ENCODE assay signal across 9 cellular contexts in genomic region chr4:74117024-74117534, GRCh38. TPM values are rescaled to one million over a fixed set of nuclear protein-coding genes. Genes with fewer than 3 reads are reported as not detected.
DNase-seq lines count a peak whose midpoint lies in the region; ATAC-seq, FAIRE-seq and TF ChIP-seq lines count a peak whose summit lies in the region.
"Had no signal": no experiment of that assay in that cellular context is flagged by ENCODE, and none has a peak within 500 bp of the region (broad histone marks: within the 10 kb centered on the region; RNA-seq: fewer than 3 reads in every experiment).

No MANE protein-coding gene starts in this region.

- no peak overlapping the region for H2BK5ac ChIP-seq in IMR-90 (ENCODE audit: low read depth, low read length, poor library complexity, severe bottlenecking)

- H4K8ac ChIP-seq in IMR-90 (ENCODE audit: low read depth in 2 of 2, low read length in 2 of 2), result no peak overlapping the region

- peaks cover 2% of the 10 kb centered on the region; the same call in 1 of the 2 replicates for H3K9me1 ChIP-seq in IMR-90 (ENCODE audit: insufficient read depth, low read length)

- TF ChIP-seq RAD21 in IMR-90 (IDR thresholded peaks at IDR 0.05; ENCODE audit: low read length), result no peak; the same call in 1 of the 2 replicates

- dilution Hi-C loops in IMR-90 (cut with HindIII; ENCODE audit: low sequenced_read_pairs, unreplicated experiment), result no loop called here

- WGBS in IMR-90 (ENCODE audit: extremely low coverage in 2 of 2, insufficient read length in 1 of 2), 2 experiments, result 36% methylated on average over 2 of the region's 3 CpGs; no CpG with 5 or more reads in 1 of the 2 experiments
- 76% methylated on average over 3 of the region's 3 CpGs for WGBS in thymus

- H3K18ac ChIP-seq in IMR-90 (ENCODE audit: low read depth, low read length), result no peak overlapping the region

- BruUV-seq in IMR-90 (replicated peaks; lab: Mats Ljungman, UMichigan), result no TSS peak

- H3K9ac ChIP-seq in IMR-90 (ENCODE audit: low read depth, low read length), result no peak overlapping the region

- no peak overlapping the region for H2BK120ac ChIP-seq in IMR-90 (ENCODE audit: low read depth, low read length)

- ATAC-seq in IMR-90 (ENCODE audit: low read depth), result peak; percentile 76

- no peak overlapping the region for H3K23ac ChIP-seq in IMR-90 (ENCODE audit: low read depth, low read length)

- in situ Hi-C loops in IMR-90 (cut with MboI; ENCODE audit: low sequenced_read_pairs), result loop anchor here (10.0 to 25.0 kb wide), 2 partner anchors 452 to 805 kb away; no protein-coding TSS in a partner anchor

- POLR2A ChIA-PET in IMR-90 (lab: Charles Lee; ENCODE audit: unreplicated experiment), result no interaction called here

- H2AFZ ChIP-seq in IMR-90 (replicated peaks; ENCODE audit: low read length, poor library complexity), result no peak overlapping the region

- H3K14ac ChIP-seq in IMR-90 (replicated peaks; ENCODE audit: low read depth, low read length), result no peak overlapping the region

- no peak overlapping the region for H4K5ac ChIP-seq in IMR-90 (ENCODE audit: low read depth, low read length)

- H2BK20ac ChIP-seq in IMR-90 (ENCODE audit: low read depth, low read length), result no peak overlapping the region

- intact Hi-C loops in IMR-90 (cut with micrococcal nuclease), result no loop called here

- no peak for TF ChIP-seq POLR2A in IMR-90 (IDR thresholded peaks at IDR 0.05; ENCODE audit: low read depth, low read length)

- no peak overlapping the region for H4K91ac ChIP-seq in IMR-90 (ENCODE audit: insufficient read depth, low read depth, low read length)

- H2AK5ac ChIP-seq in IMR-90 (ENCODE audit: low read depth, low read length), result no peak overlapping the region

- no peak overlapping the region for H3K4ac ChIP-seq in IMR-90 (ENCODE audit: low read depth, low read length)

- H3K9me3 ChIP-seq in IMR-90 (ENCODE audit: control insufficient read depth, insufficient read depth, low read length), result no peaks in the 10 kb centered on the region
- H3K9me3 ChIP-seq in thymus (ENCODE audit: control insufficient read depth), result no peaks in the 10 kb centered on the region

- no peak overlapping the region for H3K56ac ChIP-seq in IMR-90 (ENCODE audit: extremely low read depth, insufficient read depth, low read length)

- no peak overlapping the region for H3K27ac ChIP-seq in IMR-90 (ENCODE audit: insufficient read depth, low read length)
- peak overlapping the region; percentile 33 for H3K27ac ChIP-seq in thymus (ENCODE audit: low read depth)

- DNase-seq in IMR-90 (peak; percentile 98), bronchial epithelial cell (ENCODE audit: low read depth) (peak; percentile 91), kidney glomerular epithelial cell (lab: John Stamatoyannopoulos, UW) (peak; percentile 78), NCI-H2107 (lab: John Stamatoyannopoulos, UW) (no peak), activated gamma-delta T cell (lab: John Stamatoyannopoulos, UW) (no peak), T-helper 1 cell (no peak)
- DNase-seq in stimulated activated CD4-positive, alpha-beta T cell treated with anti-CD3 and anti-CD28 coated beads, Interleukin-2, amount 100 ng/mL, for 48 hours, result no peak

- peak overlapping the region; percentile 38; the same call in 1 of the 2 replicates for H3K4me2 ChIP-seq in IMR-90 (ENCODE audit: low read depth, low read length)

- no peaks in the 10 kb centered on the region for H3K79me1 ChIP-seq in IMR-90 (ENCODE audit: low read depth in 1 of 2, low read length in 2 of 2)

- H3K4me3 ChIP-seq in IMR-90 (ENCODE audit: insufficient read depth, low read depth, low read length) (no peak overlapping the region), bronchial epithelial cell (ENCODE audit: low read depth, low read length) (no peak overlapping the region), thymus (ENCODE audit: low read length) (no peak overlapping the region)

- CTCF ChIA-PET in IMR-90 (lab: Yijun Ruan, JAX), result interaction anchor here (0.7 to 1.4 kb wide), 3 partner anchors 18 to 776 kb away, joined by 3 to 5 read pairs (median 4); no protein-coding TSS in a partner anchor

- H4K20me1 ChIP-seq in IMR-90 (ENCODE audit: insufficient read depth, low read length), result no peaks in the 10 kb centered on the region

- H3K4me1 ChIP-seq in IMR-90 (ENCODE audit: control insufficient read depth, insufficient read depth, low read length) (peaks cover 5% of the 10 kb centered on the region), thymus (ENCODE audit: control insufficient read depth, insufficient read depth, low read length) (peaks cover 32% of the 10 kb centered on the region)

- H2BK15ac ChIP-seq in IMR-90 (ENCODE audit: low read depth, low read length), result no peak overlapping the region

- TF ChIP-seq CTCF in IMR-90 (conservative IDR thresholded peaks at IDR 0.05; ENCODE audit: low read depth, low read length), result no peak
- no peak for TF ChIP-seq CTCF in bronchial epithelial cell (IDR thresholded peaks at IDR 0.05; ENCODE audit: insufficient read depth, low read length, severe bottlenecking)

- H3K27me3 ChIP-seq in IMR-90 (ENCODE audit: control insufficient read depth, insufficient read depth, low read length) (no peaks in the 10 kb centered on the region), bronchial epithelial cell (ENCODE audit: control insufficient read depth, insufficient read depth, low read length) (no peaks in the 10 kb centered on the region), thymus (ENCODE audit: control insufficient read depth, insufficient read depth) (no peaks in the 10 kb centered on the region)

- no peak overlapping the region for H2AK9ac ChIP-seq in IMR-90 (replicated peaks; ENCODE audit: low read depth, low read length, poor library complexity)

- no peak for FAIRE-seq in bronchial epithelial cell (lab: Jason Lieb, UNC)
- FAIRE-seq: endometrium had no signal

- H3K36me3 ChIP-seq in IMR-90 (ENCODE audit: control insufficient read depth, insufficient read depth, low read length) (no peaks in the 10 kb centered on the region), bronchial epithelial cell (ENCODE audit: control insufficient read depth, insufficient read depth, low read length) (no peaks in the 10 kb centered on the region), thymus (ENCODE audit: control insufficient read depth, insufficient read depth) (no peaks in the 10 kb centered on the region)

TF ChIP-seq in IMR-90, 13 proteins besides CTCF, POLR2A, EP300 and RAD21:
- TF ChIP-seq MXI1 (IDR thresholded peaks at IDR 0.05; ENCODE audit: borderline replicate concordance, low read depth, low read length) (no peak), CEBPB (IDR thresholded peaks at IDR 0.05; ENCODE audit: low read depth, low read length) (peak; percentile 13; the same call in 1 of the 2 replicates), MAZ (IDR thresholded peaks at IDR 0.05; ENCODE audit: borderline replicate concordance, low read depth, low read length) (no peak), RFX5 (IDR thresholded peaks at IDR 0.05; ENCODE audit: low read depth, low read length) (peak; percentile 85), SMC3 (IDR thresholded peaks at IDR 0.05; ENCODE audit: low read depth, low read length) (no peak), MAFK (IDR thresholded peaks at IDR 0.05; ENCODE audit: low read depth, low read length) (0 out of 2 replicates have a peak, but pooled peaks have one; percentile 9), BHLHE40 (IDR thresholded peaks at IDR 0.05; ENCODE audit: low read depth, low read length) (peak; percentile 60; the same call in 1 of the 2 replicates), RCOR1 (IDR thresholded peaks at IDR 0.05; ENCODE audit: insufficient replicate concordance, low read length) (no peak), CHD1 (IDR thresholded peaks at IDR 0.05; ENCODE audit: low read depth, low read length) (no peak), NFE2L2 (IDR thresholded peaks at IDR 0.05; ENCODE audit: low read depth, low read length) (0 out of 2 replicates have a peak, but pooled peaks have one; percentile 15), FOS (IDR thresholded peaks at IDR 0.05; ENCODE audit: low read depth, low read length) (peak; percentile 93)
- TF ChIP-seq, protein P1, sequence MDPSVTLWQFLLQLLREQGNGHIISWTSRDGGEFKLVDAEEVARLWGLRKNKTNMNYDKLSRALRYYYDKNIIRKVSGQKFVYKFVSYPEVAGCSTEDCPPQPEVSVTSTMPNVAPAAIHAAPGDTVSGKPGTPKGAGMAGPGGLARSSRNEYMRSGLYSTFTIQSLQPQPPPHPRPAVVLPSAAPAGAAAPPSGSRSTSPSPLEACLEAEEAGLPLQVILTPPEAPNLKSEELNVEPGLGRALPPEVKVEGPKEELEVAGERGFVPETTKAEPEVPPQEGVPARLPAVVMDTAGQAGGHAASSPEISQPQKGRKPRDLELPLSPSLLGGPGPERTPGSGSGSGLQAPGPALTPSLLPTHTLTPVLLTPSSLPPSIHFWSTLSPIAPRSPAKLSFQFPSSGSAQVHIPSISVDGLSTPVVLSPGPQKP (IDR thresholded peaks at IDR 0.05; ENCODE audit: borderline replicate concordance, low read depth, low read length), result no peak
- TF ChIP-seq, protein P2, sequence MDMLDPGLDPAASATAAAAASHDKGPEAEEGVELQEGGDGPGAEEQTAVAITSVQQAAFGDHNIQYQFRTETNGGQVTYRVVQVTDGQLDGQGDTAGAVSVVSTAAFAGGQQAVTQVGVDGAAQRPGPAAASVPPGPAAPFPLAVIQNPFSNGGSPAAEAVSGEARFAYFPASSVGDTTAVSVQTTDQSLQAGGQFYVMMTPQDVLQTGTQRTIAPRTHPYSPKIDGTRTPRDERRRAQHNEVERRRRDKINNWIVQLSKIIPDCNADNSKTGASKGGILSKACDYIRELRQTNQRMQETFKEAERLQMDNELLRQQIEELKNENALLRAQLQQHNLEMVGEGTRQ (IDR thresholded peaks at IDR 0.05; ENCODE audit: low read depth, low read length), result no peak

RNA-seq across cellular contexts. Expression of gene CXCL2, which starts 18.1 kb away (rescaled TPM):
- 0.18 and 0.28 TPM in 2 replicates for total RNA-seq in IMR-90 (2012; rRNA removed)
- 0.99 and 3.7 TPM in 2 replicates for polyA plus RNA-seq in IMR-90 (2012; rRNA removed)
- 1.4 and 7.8 TPM in 2 replicates for polyA plus RNA-seq in IMR-90 (2012; cell fraction: cytosol; rRNA removed)
- polyA plus RNA-seq in IMR-90 (2012; cell fraction: nucleus; rRNA removed; ENCODE audit: low replicate concordance), result 53.1 and 64.1 TPM in 2 replicates
- 5.5 and 7.9 TPM in 2 replicates for total RNA-seq in bronchial epithelial cell
- 9.4 TPM for polyA plus RNA-seq in thymus

RNA-seq across cellular contexts. Expression of gene MTHFD2L, which starts 40.8 kb away (rescaled TPM):
- 4.3 and 9.2 TPM in 2 replicates for total RNA-seq in IMR-90 (2012; rRNA removed)
- 1.5 and 2.8 TPM in 2 replicates for polyA plus RNA-seq in IMR-90 (2012; rRNA removed)
- 0.56 and 0.87 TPM in 2 replicates for polyA plus RNA-seq in IMR-90 (2012; cell fraction: cytosol; rRNA removed)
- polyA plus RNA-seq in IMR-90 (2012; cell fraction: nucleus; rRNA removed; ENCODE audit: low replicate concordance), result 0.81 and 4.3 TPM in 2 replicates
- 24.2 and 29.0 TPM in 2 replicates for total RNA-seq in bronchial epithelial cell
- polyA plus RNA-seq in thymus, result 16.9 TPM

Comparison
In these comparisons a context has a peak if more than half of its experiments do, and no peak if none do; other contexts are left out.
1. DNase-seq: peak in IMR-90 (single experiment), bronchial epithelial cell (single experiment) and kidney glomerular epithelial cell (single experiment); none in stimulated activated CD4-positive, alpha-beta T cell treated with anti-CD3 and anti-CD28 coated beads, Interleukin-2, amount 100 ng/mL, for 48 hours (0 of 2), NCI-H2107 (single experiment), activated gamma-delta T cell (single experiment) and T-helper 1 cell (0 of 5).